28 cellular contexts compared by ENCODE assay signal in the genomic region with DNA sequence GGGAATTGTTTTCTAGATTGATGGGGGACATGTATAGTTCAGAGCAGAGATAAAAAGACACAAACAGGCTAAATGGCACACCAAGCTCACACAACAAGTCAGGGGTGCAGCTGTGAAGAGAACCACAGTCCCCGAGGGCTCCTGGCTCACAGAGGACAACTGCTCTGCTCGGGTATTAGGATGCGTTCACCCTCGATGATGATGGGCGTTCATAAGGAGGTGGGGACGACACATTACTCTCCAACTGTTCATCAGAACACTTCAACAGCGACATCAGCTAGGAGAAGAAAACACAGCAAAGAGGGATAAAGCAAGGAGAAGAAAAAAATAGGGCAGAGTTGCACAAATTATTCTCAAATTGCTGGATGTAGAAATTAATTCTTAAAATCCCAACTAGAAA.
"Had no signal": no experiment of that assay in that cellular context is flagged by ENCODE, and none has a peak within 500 bp of the region (broad histone marks: within the 10 kb centered on the region; RNA-seq: fewer than 3 reads in every experiment).

No MANE protein-coding gene starts in this region.

- H3K4me3 Mint-ChIP-seq: activated CD4-positive, alpha-beta memory T cell treated with anti-CD3 and anti-CD28 coated beads, Interleukin-2, amount 10 ng/mL, durations not matched to agents 7 days and 5 days; activated naive CD4-positive, alpha-beta T cell treated with anti-CD3 and anti-CD28 coated beads for 36 hours; activated naive CD8-positive, alpha-beta T cell; activated T-helper 17 cell treated with anti-CD3 and anti-CD28 coated beads, Interleukin-2, amount 50 U/mL, for 72 hours; T-cell had no signal

- H3K27ac Mint-ChIP-seq: activated CD4-positive, alpha-beta memory T cell treated with anti-CD3 and anti-CD28 coated beads, Interleukin-2, amount 10 ng/mL, durations not matched to agents 7 days and 5 days; activated naive CD4-positive, alpha-beta T cell treated with anti-CD3 and anti-CD28 coated beads for 36 hours; activated naive CD8-positive, alpha-beta T cell; activated T-helper 17 cell treated with anti-CD3 and anti-CD28 coated beads, Interleukin-2, amount 50 U/mL, for 72 hours; T-cell had no signal

- H3K4me3 ChIP-seq: cardiac muscle cell, SK-N-MC had no signal

- H3K4me2 ChIP-seq: KMS-11 had no signal

- H3K36me3 ChIP-seq: brain microvascular endothelial cell, cardiac muscle cell had no signal

- FAIRE-seq: astrocyte, TTC549 had no signal

- H3K4me1 Mint-ChIP-seq: activated CD4-positive, alpha-beta memory T cell treated with anti-CD3 and anti-CD28 coated beads, Interleukin-2, amount 10 ng/mL, durations not matched to agents 7 days and 5 days; activated T-helper 17 cell treated with anti-CD3 and anti-CD28 coated beads, Interleukin-2, amount 50 U/mL, for 72 hours had no signal

- H3K9me3 Mint-ChIP-seq: activated CD4-positive, alpha-beta memory T cell treated with anti-CD3 and anti-CD28 coated beads, Interleukin-2, amount 10 ng/mL, durations not matched to agents 7 days and 5 days; activated naive CD4-positive, alpha-beta T cell treated with anti-CD3 and anti-CD28 coated beads for 36 hours; activated T-helper 17 cell treated with anti-CD3 and anti-CD28 coated beads, Interleukin-2, amount 50 U/mL, for 72 hours; T-cell had no signal

- H3K9ac ChIP-seq: KMS-11 had no signal

- H3K27me3 ChIP-seq: brain microvascular endothelial cell, cardiac muscle cell had no signal

- H3K27ac ChIP-seq: brain microvascular endothelial cell, cardiac muscle cell, KMS-11, SK-N-MC had no signal

- H3K36me3 Mint-ChIP-seq: activated naive CD8-positive, alpha-beta T cell; T-cell had no signal

- DNase-seq: activated CD4-positive, alpha-beta memory T cell treated with anti-CD3 and anti-CD28 coated beads, Interleukin-2, amount 10 ng/mL, durations not matched to agents 7 days and 5 days; activated CD4-positive, alpha-beta T cell treated with anti-CD3 and anti-CD28 coated beads, Interleukin-2, amount 50 U/mL, for 1 hour; activated CD4-positive, CD25-positive, alpha-beta regulatory T cell; activated gamma-delta T cell; activated naive CD4-positive, alpha-beta T cell treated with anti-CD3 and anti-CD28 coated beads for 36 hours; activated T-cell treated with anti-CD3 and anti-CD28 coated beads for 4 hours; activated T-cell treated with anti-CD3 and anti-CD28 coated beads, Interleukin-2, amount 50 U/mL, for 48 hours; amygdala; brain microvascular endothelial cell; NCI-H1092; NCI-H1417; NCI-H1930; NCI-H2107; NCI-H748 treated with DMSO at 0.1 percent for 48 hours; OCI-M1; RPMI8226; T-cell; T-helper 2 cell; T1000 had no signal

- ATAC-seq: activated T-helper 17 cell treated with anti-CD3 and anti-CD28 coated beads, Interleukin-2, amount 50 U/mL, for 72 hours; Panc1; Right ventricle myocardium inferior; T-cell had no signal
